ENCODE assay signal across 1 cellular context in genomic region chr6:11491998-11492397, GRCh38.
TF ChIP-seq lines count a peak whose summit lies in the region.

No MANE protein-coding gene starts in this region.

TF ChIP-seq in H1, 55 proteins besides CTCF, POLR2A, EP300 and RAD21:
- TF ChIP-seq YY1 (IDR thresholded peaks at IDR 0.05; ENCODE audit: low read depth, low read length) (no peak), TCF12 (IDR thresholded peaks at IDR 0.05; ENCODE audit: low read depth, low read length) (no peak), GTF2F1 (IDR thresholded peaks at IDR 0.05; ENCODE audit: borderline replicate concordance, low read depth, low read length) (no peak), CREB1 (IDR thresholded peaks at IDR 0.05) (no peak), FOSL1 (IDR thresholded peaks at IDR 0.05; ENCODE audit: insufficient read depth, low read depth, low read length) (no peak), MAX (IDR thresholded peaks at IDR 0.05) (no peak), BACH1 (IDR thresholded peaks at IDR 0.05; ENCODE audit: low read length) (no peak), CEBPB (IDR thresholded peaks at IDR 0.05; ENCODE audit: low read depth, low read length) (no peak), TAF7 (optimal IDR thresholded peaks at IDR 0.05; ENCODE audit: borderline replicate concordance, low read depth, low read length) (no peak), TEAD4 (IDR thresholded peaks at IDR 0.05; ENCODE audit: low read depth, low read length) (no peak), SUZ12 (IDR thresholded peaks at IDR 0.05; ENCODE audit: low read length) (no peak), SIN3A (conservative IDR thresholded peaks at IDR 0.05 in 1 of 2, IDR thresholded peaks at IDR 0.05 in 1 of 2; ENCODE audit: low read depth in 1 of 2, low read length in 2 of 2) (no peak), MAFK (IDR thresholded peaks at IDR 0.05; ENCODE audit: low read depth, low read length) (no peak), RFX5 (IDR thresholded peaks at IDR 0.05; ENCODE audit: borderline replicate concordance, low read depth, low read length) (no peak)
